15 cellular contexts compared by ENCODE assay signal in the genomic region with DNA sequence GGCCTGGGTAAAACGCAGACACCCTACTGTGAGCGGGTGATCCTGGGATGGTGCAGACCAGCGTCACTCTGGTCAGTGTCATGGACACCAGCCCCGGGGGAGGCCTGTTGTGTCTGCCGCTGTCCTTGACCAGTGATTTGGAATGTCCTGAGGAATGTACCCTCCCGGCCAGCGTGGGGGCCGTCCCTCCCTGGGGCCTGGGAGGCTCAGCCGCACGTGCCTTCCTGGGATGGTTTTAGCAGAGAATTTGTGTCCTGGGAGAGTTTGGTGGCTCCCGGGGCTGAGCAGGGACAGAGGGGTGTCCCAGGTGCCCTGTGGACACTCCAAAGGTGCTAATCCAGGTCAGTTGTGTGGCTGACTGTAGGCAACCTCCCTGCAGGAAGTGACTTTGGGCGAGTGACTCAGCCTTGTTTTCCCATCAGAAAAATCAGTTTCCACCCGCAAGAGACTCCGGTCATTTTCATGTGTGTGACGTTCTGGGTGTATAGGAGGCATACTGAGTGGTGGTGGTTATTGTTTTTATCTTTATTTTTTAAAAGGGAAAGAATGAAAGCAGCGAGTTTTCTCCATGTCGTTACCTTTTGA. TPM values are rescaled to one million over a fixed set of nuclear protein-coding genes. Genes with fewer than 3 reads are reported as not detected.
DNase-seq lines count a peak whose midpoint lies in the region; ATAC-seq and TF ChIP-seq lines count a peak whose summit lies in the region.
"Had no signal": no experiment of that assay in that cellular context is flagged by ENCODE, and none has a peak within 500 bp of the region (broad histone marks: within the 10 kb centered on the region; RNA-seq: fewer than 3 reads in every experiment).

No MANE protein-coding gene starts in this region.

- H3K4me3 Mint-ChIP-seq in neural crest cell, result peak overlapping the region; percentile 19
- H3K4me3 Mint-ChIP-seq: activated CD4-positive, alpha-beta T cell treated with anti-CD3 and anti-CD28 coated beads, Interleukin-2, amount 10 ng/mL, durations not matched to agents 7 days and 5 days; activated naive CD4-positive, alpha-beta T cell treated with anti-CD3 and anti-CD28 coated beads for 36 hours; natural killer cell had no signal

- H3K4me1 ChIP-seq in BE2C (no peaks in the 10 kb centered on the region), heart left ventricle (peaks cover 0 to 24% (median 13%) of the 10 kb centered on the region in 12 donors)

- H3K27ac Mint-ChIP-seq in neural crest cell (ENCODE audit: unreplicated experiment), result no peak overlapping the region
- H3K27ac Mint-ChIP-seq: activated CD4-positive, alpha-beta T cell treated with anti-CD3 and anti-CD28 coated beads, Interleukin-2, amount 10 ng/mL, durations not matched to agents 7 days and 5 days; activated naive CD4-positive, alpha-beta T cell treated with anti-CD3 and anti-CD28 coated beads for 36 hours; natural killer cell had no signal

- no peaks in the 10 kb centered on the region for H3K9me3 Mint-ChIP-seq in neural crest cell
- H3K9me3 Mint-ChIP-seq: activated CD4-positive, alpha-beta T cell treated with anti-CD3 and anti-CD28 coated beads, Interleukin-2, amount 10 ng/mL, durations not matched to agents 7 days and 5 days; activated naive CD4-positive, alpha-beta T cell treated with anti-CD3 and anti-CD28 coated beads for 36 hours; natural killer cell had no signal

- DNase-seq in BE2C (peak; percentile 1), SW480 (ENCODE audit: low spot score) (peak; percentile 64), heart left ventricle (peak in 3 of 5 donors; percentile 35 to 53 (median 48)), neural crest cell (ENCODE audit: low read depth, low spot score) (no peak), MG63 (no peak), head of caudate nucleus (no peak)
- DNase-seq: activated CD4-positive, alpha-beta T cell treated with anti-CD3 and anti-CD28 coated beads, Interleukin-2, amount 10 ng/mL, durations not matched to agents 7 days and 5 days; activated naive CD4-positive, alpha-beta T cell treated with anti-CD3 and anti-CD28 coated beads for 36 hours; hypothalamus; natural killer cell; NCI-H1105; stimulated activated CD4-positive, alpha-beta T cell treated with anti-CD3 and anti-CD28 coated beads, Interleukin-2, amount 100 ng/mL, for 24 hours; SW 1271 had no signal

- 49 to 58% (median 54%) methylated on average over 17 of the region's 17 CpGs for WGBS in heart left ventricle, 4 donors

- H3K27ac ChIP-seq in heart left ventricle, result no peak overlapping the region

- H3K36me3 ChIP-seq in BE2C (no peaks in the 10 kb centered on the region), heart left ventricle (no peaks in the 10 kb centered on the region), MG63 (no peaks in the 10 kb centered on the region)

- H3K9me3 ChIP-seq in BE2C, result no peaks in the 10 kb centered on the region
- no peaks in the 10 kb centered on the region for H3K9me3 ChIP-seq in heart left ventricle
- H3K9me3 ChIP-seq in MG63, result no peaks in the 10 kb centered on the region

- H3K27me3 ChIP-seq in BE2C (no peaks in the 10 kb centered on the region), heart left ventricle (no peaks in the 10 kb centered on the region), MG63 (no peaks in the 10 kb centered on the region)

- no peak overlapping the region for H3K4me3 ChIP-seq in BE2C (ENCODE audit: low read depth, low read length)
- no peak overlapping the region for H3K4me3 ChIP-seq in heart left ventricle
- H3K4me3 ChIP-seq in MG63, result no peak overlapping the region

- no peaks in the 10 kb centered on the region for H3K36me3 Mint-ChIP-seq in neural crest cell (ENCODE audit: low read depth)
- H3K36me3 Mint-ChIP-seq: natural killer cell had no signal

- no peak for TF ChIP-seq CTCF in BE2C (IDR thresholded peaks at IDR 0.05; ENCODE audit: low read depth, low read length)
- TF ChIP-seq CTCF in heart left ventricle (IDR thresholded peaks at IDR 0.05), result no peak
- TF ChIP-seq CTCF in neural crest cell (conservative IDR thresholded peaks at IDR 0.05), result no peak

- peaks cover 38% of the 10 kb centered on the region for H3K4me1 Mint-ChIP-seq in neural crest cell
- H3K4me1 Mint-ChIP-seq: activated CD4-positive, alpha-beta T cell treated with anti-CD3 and anti-CD28 coated beads, Interleukin-2, amount 10 ng/mL, durations not matched to agents 7 days and 5 days; natural killer cell had no signal

- no peaks in the 10 kb centered on the region for H3K27me3 Mint-ChIP-seq in neural crest cell (ENCODE audit: low read depth)

- ATAC-seq in heart left ventricle (peak in 1 of 4 donors; percentile 31), HG03108 (IDR thresholded peaks at IDR 0.05; ENCODE audit: unreplicated experiment) (no peak)
- no peak for ATAC-seq in activated CD4-positive, CD25-positive, alpha-beta regulatory T cell treated with anti-CD3 and anti-CD28 coated beads, Interleukin-2, amount 50 U/mL, for 24 hours
- ATAC-seq: natural killer cell had no signal

- intact Hi-C loops in heart left ventricle (cut with DNase I), result no loop called here
- intact Hi-C loops in head of caudate nucleus (cut with DNase I), result no loop called here

- no peak for TF ChIP-seq POLR2A in heart left ventricle (IDR thresholded peaks at IDR 0.05)

RNA-seq across cellular contexts. Expression of a gene that starts 6.3 kb away (rescaled TPM):
- 4.8 TPM for polyA plus RNA-seq in BE2C (2012; ENCODE audit: insufficient read depth, insufficient read length, low read depth)
- total RNA-seq in heart left ventricle, result 1 to 10 TPM in 2 of 9 donors, under 1 TPM in 7; 0.31 to 1.4 (median 0.51) TPM
- polyA plus RNA-seq in heart left ventricle, result under 1 TPM; 0.43 to 0.76 TPM
- total RNA-seq in neural crest cell, result 11.3 and 12.2 TPM in 2 replicates
- total RNA-seq in MG63 (2014; rRNA removed; shearing (Covaris generic); ENCODE audit: low replicate concordance), result 0.13 TPM in 1 of 2 replicates, not detected in the other
- total RNA-seq: activated CD4-positive, alpha-beta T cell treated with anti-CD3 and anti-CD28 coated beads, Interleukin-2, amount 10 ng/mL, durations not matched to agents 7 days and 5 days; natural killer cell had no signal

Comparison
In these comparisons a context has a peak if more than half of its experiments do, and no peak if none do; other contexts are left out.
1. DNase-seq: peak in BE2C (single experiment), SW480 (single experiment) and heart left ventricle (3 of 5); none in neural crest cell (single experiment), MG63 (single experiment) and head of caudate nucleus (0 of 42).